ENCODE assay signal across 32 cellular contexts in the genomic region with DNA sequence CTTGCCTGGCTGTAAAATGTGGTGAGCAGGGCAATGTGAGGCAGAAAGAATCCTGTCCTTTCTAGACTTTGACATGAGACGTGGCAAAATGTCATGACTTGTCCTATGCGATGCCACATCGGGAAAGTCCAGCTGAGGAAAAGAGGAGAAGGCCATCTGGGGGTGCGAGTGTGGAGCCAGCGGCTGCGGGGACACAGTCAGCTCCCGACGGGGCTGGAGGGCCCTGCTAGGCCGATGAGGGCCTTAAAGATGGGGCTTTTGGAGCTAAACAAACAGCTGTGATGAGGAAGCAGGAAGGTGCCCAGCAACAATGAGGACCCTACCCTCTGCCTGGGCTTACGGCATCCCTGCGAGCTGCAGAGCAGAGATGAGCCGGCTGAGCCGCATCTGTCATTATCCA. TPM values are rescaled to one million over a fixed set of nuclear protein-coding genes. Genes with fewer than 3 reads are reported as not detected.
"Had no signal": no experiment of that assay in that cellular context is flagged by ENCODE, and none has a peak within 500 bp of the region (broad histone marks: within the 10 kb centered on the region; RNA-seq: fewer than 3 reads in every experiment).

No MANE protein-coding gene starts in this region.

- H3K27ac ChIP-seq: adrenal gland, breast epithelium, cardiac muscle cell, coronary artery, dorsolateral prefrontal cortex, heart left ventricle had no signal

- H3K4me1 ChIP-seq: adrenal gland, breast epithelium, heart left ventricle had no signal

- ATAC-seq: activated CD4-positive, alpha-beta T cell treated with anti-CD3 and anti-CD28 coated beads for 36 hours; activated CD8-positive, alpha-beta memory T cell treated with anti-CD3 and anti-CD28 coated beads, Interleukin-2, amount 10 ng/mL, durations not matched to agents 7 days and 5 days; activated CD8-positive, alpha-beta T cell treated with anti-CD3 and anti-CD28 coated beads, Interleukin-2, amount 10 ng/mL, durations not matched to agents 7 days and 5 days; activated naive CD8-positive, alpha-beta T cell treated with anti-CD3 and anti-CD28 coated beads, Interleukin-2, amount 50 U/mL, for 24 hours; esophagus mucosa; heart left ventricle; T-helper 17 cell had no signal

- H3K27me3 ChIP-seq: adrenal gland, breast epithelium, cardiac muscle cell had no signal

- H3K4me3 ChIP-seq: adrenal gland, breast epithelium, cardiac muscle cell, coronary artery, dorsolateral prefrontal cortex, heart left ventricle had no signal

- H3K36me3 ChIP-seq: adrenal gland, breast epithelium, cardiac muscle cell, heart left ventricle had no signal

- H3K9me3 ChIP-seq: adrenal gland, breast epithelium, heart left ventricle had no signal

- DNase-seq: activated CD4-positive, alpha-beta memory T cell treated with anti-CD3 and anti-CD28 coated beads for 36 hours; activated CD4-positive, alpha-beta T cell treated with anti-CD3 and anti-CD28 coated beads for 36 hours; activated CD4-positive, alpha-beta T cell treated with anti-CD3 and anti-CD28 coated beads, Interleukin-2, amount 10 ng/mL, durations not matched to agents 24 days and 14 days; activated CD4-positive, CD25-positive, alpha-beta regulatory T cell; activated CD4-positive, CD25-positive, alpha-beta regulatory T cell treated with anti-CD3 and anti-CD28 coated beads, Interleukin-2, amount 50 U/mL, for 72 hours; activated CD8-positive, alpha-beta memory T cell treated with anti-CD3 and anti-CD28 coated beads, Interleukin-2, amount 50 U/mL, for 4 hours; activated CD8-positive, alpha-beta T cell treated with anti-CD3 and anti-CD28 coated beads, Interleukin-2, amount 10 ng/mL, durations not matched to agents 7 days and 5 days; activated effector memory CD4-positive, alpha-beta T cell treated with anti-CD3 and anti-CD28 coated beads, Interleukin-2, amount 50 U/mL, for 16 hours; activated naive CD4-positive, alpha-beta T cell treated with anti-CD3 and anti-CD28 coated beads for 36 hours; activated naive CD8-positive, alpha-beta T cell treated with anti-CD3 and anti-CD28 coated beads for 36 hours; activated naive CD8-positive, alpha-beta T cell treated with anti-CD3 and anti-CD28 coated beads, Interleukin-2, amount 50 U/mL, for 24 hours; activated T-cell treated with anti-CD3 and anti-CD28 coated beads, Interleukin-2, amount 50 U/mL, for 1 hour; activated T-cell treated with anti-CD3 and anti-CD28 coated beads, Interleukin-2, amount 50 U/mL, for 48 hours; amygdala; aorta; central memory CD4-positive, alpha-beta T cell; dorsolateral prefrontal cortex; effector memory CD4-positive, alpha-beta T cell; endodermal cell; T-helper 1 cell; T-helper 17 cell had no signal

RNA-seq across cellular contexts. Expression of a gene that starts 7.7 kb away (rescaled TPM):
- total RNA-seq: activated CD4-positive, alpha-beta memory T cell treated with anti-CD3 and anti-CD28 coated beads for 36 hours; activated CD4-positive, alpha-beta T cell treated with anti-CD3 and anti-CD28 coated beads for 36 hours; activated CD4-positive, alpha-beta T cell treated with anti-CD3 and anti-CD28 coated beads, Interleukin-2, amount 10 ng/mL, durations not matched to agents 24 days and 14 days; activated CD8-positive, alpha-beta memory T cell treated with anti-CD3 and anti-CD28 coated beads for 36 hours; activated CD8-positive, alpha-beta memory T cell treated with anti-CD3 and anti-CD28 coated beads, Interleukin-2, amount 10 ng/mL, durations not matched to agents 7 days and 5 days; activated naive CD4-positive, alpha-beta T cell treated with anti-CD3 and anti-CD28 coated beads for 36 hours; activated naive CD8-positive, alpha-beta T cell treated with anti-CD3 and anti-CD28 coated beads for 36 hours; activated T-helper 1 cell treated with anti-CD3 and anti-CD28 coated beads, Interleukin-12 subunit alpha, Interleukin-12 subunit beta, Interleukin-2, Interleukin-4 antibody, amounts not matched to agents 30 ng/mL and 10 ng/mL and 1 ng/mL, durations not matched to agents 14 hours and 24 hours and 36 hours; activated T-helper 2 cell treated with anti-CD3 and anti-CD28 coated beads, Interferon-gamma antibody, Interleukin-2, Interleukin-4, amounts not matched to agents 10 μg/mL and 5 μg/mL and 100 μg/mL, durations not matched to agents 14 hours and 24 hours and 36 hours; T-helper 17 cell had no signal

RNA-seq across cellular contexts. Expression of a gene that starts 20.1 kb away (rescaled TPM):
- total RNA-seq: activated CD4-positive, alpha-beta memory T cell treated with anti-CD3 and anti-CD28 coated beads for 36 hours; activated CD4-positive, alpha-beta T cell treated with anti-CD3 and anti-CD28 coated beads for 36 hours; activated CD4-positive, alpha-beta T cell treated with anti-CD3 and anti-CD28 coated beads, Interleukin-2, amount 10 ng/mL, durations not matched to agents 24 days and 14 days; activated CD8-positive, alpha-beta memory T cell treated with anti-CD3 and anti-CD28 coated beads for 36 hours; activated CD8-positive, alpha-beta memory T cell treated with anti-CD3 and anti-CD28 coated beads, Interleukin-2, amount 10 ng/mL, durations not matched to agents 7 days and 5 days; activated CD8-positive, alpha-beta T cell treated with anti-CD3 and anti-CD28 coated beads, Interleukin-2, amount 10 ng/mL, durations not matched to agents 7 days and 5 days; activated naive CD4-positive, alpha-beta T cell treated with anti-CD3 and anti-CD28 coated beads for 36 hours; activated naive CD8-positive, alpha-beta T cell treated with anti-CD3 and anti-CD28 coated beads for 36 hours; activated T-helper 1 cell treated with anti-CD3 and anti-CD28 coated beads, Interleukin-12 subunit alpha, Interleukin-12 subunit beta, Interleukin-2, Interleukin-4 antibody, amounts not matched to agents 30 ng/mL and 10 ng/mL and 1 ng/mL, durations not matched to agents 14 hours and 24 hours and 36 hours; activated T-helper 2 cell treated with anti-CD3 and anti-CD28 coated beads, Interferon-gamma antibody, Interleukin-2, Interleukin-4, amounts not matched to agents 10 μg/mL and 5 μg/mL and 100 μg/mL, durations not matched to agents 14 hours and 24 hours and 36 hours; epithelial cell of proximal tubule; T-helper 17 cell had no signal
- polyA plus RNA-seq: aorta, heart left ventricle had no signal
